Comparison of ENCODE assay signal across 1 cellular context in genomic region chr16:12431547-12431946, GRCh38.
TF ChIP-seq lines count a peak whose summit lies in the region.

No MANE protein-coding gene starts in this region.

TF ChIP-seq in GM12878, 131 proteins besides CTCF, POLR2A, EP300 and RAD21 (continued from another document):
- TF ChIP-seq ATF7 (IDR thresholded peaks at IDR 0.05; ENCODE audit: low read depth) (no peak), NFXL1 (IDR thresholded peaks at IDR 0.05; ENCODE audit: borderline replicate concordance) (no peak), RELA (IDR thresholded peaks at IDR 0.05; ENCODE audit: borderline replicate concordance, partially characterized antibody) (no peak), YBX1 (IDR thresholded peaks at IDR 0.05) (no peak), ETV6 (conservative IDR thresholded peaks at IDR 0.05 in 1 of 2, IDR thresholded peaks at IDR 0.05 in 1 of 2; ENCODE audit: borderline replicate concordance in 1 of 2, low read depth in 1 of 2) (no peak), POU2F2 (IDR thresholded peaks at IDR 0.05; ENCODE audit: borderline replicate concordance, low read depth, low read length) (no peak), CBX3 (IDR thresholded peaks at IDR 0.05; ENCODE audit: borderline replicate concordance, low read depth) (no peak), RBBP5 (conservative IDR thresholded peaks at IDR 0.05) (no peak)
